In genomic region chr11:27646051-27646818, GRCh38 we compare ENCODE assay signal across 20 cellular contexts. TPM values are rescaled to one million over a fixed set of nuclear protein-coding genes. Genes with fewer than 3 reads are reported as not detected.
DNase-seq lines count a peak whose midpoint lies in the region; ATAC-seq, FAIRE-seq and TF ChIP-seq lines count a peak whose summit lies in the region.
"Had no signal": no experiment of that assay in that cellular context is flagged by ENCODE, and none has a peak within 500 bp of the region (broad histone marks: within the 10 kb centered on the region; RNA-seq: fewer than 3 reads in every experiment).

No MANE protein-coding gene starts in this region.

- peak; percentile 72 to 94 (median 90) for ATAC-seq in heart right ventricle
- peak; percentile 73 to 87 (median 83) for ATAC-seq in psoas muscle
- ATAC-seq in GM18517 (IDR thresholded peaks at IDR 0.05; ENCODE audit: unreplicated experiment): no peak

- H3K27me3 ChIP-seq in mammary epithelial cell (ENCODE audit: insufficient read depth, low read length) (no peaks in the 10 kb centered on the region), heart right ventricle (no peaks in the 10 kb centered on the region), psoas muscle (ENCODE audit: insufficient read depth in 3 of 3, low read length in 2 of 3) (no peaks in the 10 kb centered on the region)

- peak overlapping the region; percentile 55; the same call in 1 of the 2 replicates for H3K27ac Mint-ChIP-seq in HFFc6
- H3K27ac Mint-ChIP-seq: CD8-positive, alpha-beta memory T cell had no signal

- TF ChIP-seq POLR2A in GM12891 (IDR thresholded peaks at IDR 0.05; ENCODE audit: low read depth, low read length): no peak

- no TSS peak for BruUV-seq in mammary epithelial cell (replicated peaks; lab: Mats Ljungman, UMichigan)

- intact Hi-C loops in mammary epithelial cell (cut with micrococcal nuclease) (no loop called here), heart right ventricle (cut with DNase I) (loop anchor here in 2 of 10 donors (5.0 to 10.0 kb wide), 3 partner anchors 51 to 121 kb away; no protein-coding TSS in a partner anchor), psoas muscle (cut with DNase I) (no loop called here)

- H3K79me2 ChIP-seq in mammary epithelial cell (ENCODE audit: insufficient read depth, low read length): no peaks in the 10 kb centered on the region

- peaks cover 5% of the 10 kb centered on the region; the same call in 1 of the 2 replicates for H3K9me3 Mint-ChIP-seq in HFFc6
- H3K9me3 Mint-ChIP-seq: CD8-positive, alpha-beta memory T cell had no signal

- H3K36me3 ChIP-seq in mammary epithelial cell (ENCODE audit: insufficient read depth, low read length) (no peaks in the 10 kb centered on the region), heart right ventricle (no peaks in the 10 kb centered on the region), psoas muscle (ENCODE audit: insufficient read depth in 1 of 2, low read depth in 1 of 2) (no peaks in the 10 kb centered on the region)

- H3K4me3 Mint-ChIP-seq in HFFc6: no peak overlapping the region
- H3K4me3 Mint-ChIP-seq: CD8-positive, alpha-beta memory T cell had no signal

- dilution Hi-C loops in mammary epithelial cell (cut with HindIII; ENCODE audit: low sequenced_read_pairs): no loop called here

- peak overlapping the region; percentile 20 for H3K4me2 ChIP-seq in mammary epithelial cell (ENCODE audit: insufficient read depth, low read depth, low read length)
- H3K4me2 ChIP-seq: PC-9 had no signal

- H3K36me3 Mint-ChIP-seq in HFFc6 (ENCODE audit: low read depth): peaks cover 8% of the 10 kb centered on the region

- TF ChIP-seq CTCF in HFFc6 (IDR thresholded peaks at IDR 0.05) (no peak), mammary epithelial cell (conservative IDR thresholded peaks at IDR 0.05 in 1 of 2, IDR thresholded peaks at IDR 0.05 in 1 of 2; ENCODE audit: extremely low read depth in 1 of 2, insufficient read depth in 1 of 2, low read depth in 1 of 2, low read length in 2 of 2) (no peak), heart right ventricle (IDR thresholded peaks at IDR 0.05) (no peak), psoas muscle (IDR thresholded peaks at IDR 0.05) (no peak)

- no peaks in the 10 kb centered on the region for H4K20me1 ChIP-seq in mammary epithelial cell (ENCODE audit: insufficient read depth, low read length)

- 7% methylated on average over 8 of the region's 9 CpGs for WGBS in mammary epithelial cell (ENCODE audit: low coverage, missing lambda C conversion rate)
- 62 to 67% methylated on average over 9 of the region's 9 CpGs for WGBS in heart right ventricle, 2 donors
- WGBS in psoas muscle, 3 donors: 27 to 37% (median 31%) methylated on average over 9 of the region's 9 CpGs

- in situ Hi-C loops in mammary epithelial cell (cut with MboI; ENCODE audit: low sequenced_read_pairs in 2 of 2): no loop called here

- CTCF ChIA-PET in mammary epithelial cell (lab: Charles Lee; ENCODE audit: low non-redundant PET): interaction anchor here (0.6 kb wide), 1 partner anchor 53 kb away, joined by 5 read pairs; no protein-coding TSS in a partner anchor

- no peak overlapping the region for H3K27ac ChIP-seq in mammary epithelial cell (ENCODE audit: insufficient read depth, low read depth, low read length)
- peak overlapping the region in 6 of 10 donors; percentile 9 to 71 (median 60) for H3K27ac ChIP-seq in heart right ventricle
- H3K27ac ChIP-seq in psoas muscle: peak overlapping the region; percentile 5
- H3K27ac ChIP-seq: HL-60, PC-9 had no signal

- no peaks in the 10 kb centered on the region for H3K9me3 ChIP-seq in mammary epithelial cell (replicated peaks; ENCODE audit: insufficient read depth, low read length)
- no peaks in the 10 kb centered on the region for H3K9me3 ChIP-seq in heart right ventricle
- H3K9me3 ChIP-seq in psoas muscle: no peaks in the 10 kb centered on the region

- H3K4me1 Mint-ChIP-seq in HFFc6 (ENCODE audit: low read depth): peaks cover 36% of the 10 kb centered on the region
- H3K4me1 Mint-ChIP-seq: CD8-positive, alpha-beta memory T cell had no signal

- H3K4me1 ChIP-seq in mammary epithelial cell (ENCODE audit: insufficient read depth, low read length) (peaks cover 7% of the 10 kb centered on the region), heart right ventricle (peaks cover 0 to 19% (median 0%) of the 10 kb centered on the region in 9 donors), psoas muscle (peaks cover 8% of the 10 kb centered on the region)

- H3K9ac ChIP-seq in mammary epithelial cell (ENCODE audit: insufficient read depth, low read length): no peak overlapping the region

- no peak for FAIRE-seq in GM12891 (lab: Jason Lieb, UNC)

- peak overlapping the region; percentile 62 for H2AFZ ChIP-seq in mammary epithelial cell (ENCODE audit: low read depth, low read length)
- H2AFZ ChIP-seq: PC-9 had no signal

- no peak overlapping the region for H3K4me3 ChIP-seq in mammary epithelial cell (replicated peaks in 1 of 3; ENCODE audit: insufficient read depth in 1 of 3, low read depth in 2 of 3, low read length in 3 of 3)
- no peak overlapping the region for H3K4me3 ChIP-seq in heart right ventricle
- peak overlapping the region; percentile 12 for H3K4me3 ChIP-seq in psoas muscle
- H3K4me3 ChIP-seq: PC-9 had no signal

- H3K27me3 Mint-ChIP-seq in HFFc6 (ENCODE audit: insufficient read depth): peaks cover 38% of the 10 kb centered on the region
- H3K27me3 Mint-ChIP-seq: CD8-positive, alpha-beta memory T cell had no signal

- no peak for DNase-seq in HFFc6
- DNase-seq in mammary epithelial cell: peak; percentile 40
- DNase-seq in heart right ventricle: peak; percentile 31 to 62
- peak; percentile 13 to 55 for DNase-seq in psoas muscle
- DNase-seq in stimulated activated CD4-positive, alpha-beta T cell treated with anti-CD3 and anti-CD28 coated beads, Interleukin-4, amount 100 ng/mL, for 24 hours: no peak
- no peak for DNase-seq in GM12891 (ENCODE audit: insufficient read length, low spot score)
- no peak for DNase-seq in T1000 (lab: John Stamatoyannopoulos, UW)
- DNase-seq: CD8-positive, alpha-beta memory T cell; DND-41; GF-D8; GOT3; KBM-7; NCI-H1092; NCI-H1694; NCI-H2107; NCI-H345; NCI-H526 treated with DMSO at 0.1 percent for 48 hours; PC-9 had no signal

TF ChIP-seq in GM12891, 5 proteins besides CTCF, POLR2A, EP300 and RAD21:
- TF ChIP-seq POLR2AphosphoS5 (IDR thresholded peaks at IDR 0.05; ENCODE audit: low read depth, low read length) (no peak), TAF1 (IDR thresholded peaks at IDR 0.05; ENCODE audit: low read depth, low read length) (no peak), POU2F2 (IDR thresholded peaks at IDR 0.05; ENCODE audit: low read depth, low read length) (no peak), PAX5 (IDR thresholded peaks at IDR 0.05; ENCODE audit: insufficient read depth, low read length, severe bottlenecking) (no peak), SPI1 (IDR thresholded peaks at IDR 0.05; ENCODE audit: low read depth, low read length) (no peak)

RNA-seq across cellular contexts. Expression of gene BDNF, which starts 54.0 kb away (rescaled TPM):
- total RNA-seq in HFFc6 (2021; fragmentation: NEBNext Ultra II Directional; extraction: Animal tissue kit (Norgen Biotek cat#: 25700)): 10 to 100 TPM; 62.1 to 92.2 (median 90.0) TPM
- 1 to 10 TPM; 1.4 to 2.5 TPM for total RNA-seq in mammary epithelial cell
- 0.74 TPM for polyA plus RNA-seq in mammary epithelial cell
- polyA minus RNA-seq in mammary epithelial cell: 1.3 TPM
- 10 to 100 TPM in 2 of 10 donors, 1 to 10 TPM in 7, under 1 TPM in 1; 0.67 to 19.1 (median 4.0) TPM for total RNA-seq in heart right ventricle
- polyA plus RNA-seq in heart right ventricle: 1 to 10 TPM in 1 of 2 donors, under 1 TPM in 1; 0.16 to 1.4 TPM
- total RNA-seq in psoas muscle: 1 to 10 TPM in 1 of 4 donors, under 1 TPM in 3; 0.04 to 3.4 (median 0.13) TPM
- under 1 TPM in 2 of 3 donors, not detected in 1; 0.01 to 0.83 TPM for polyA plus RNA-seq in psoas muscle
- 0.04 TPM for polyA plus RNA-seq in GM12891 (2012; ENCODE audit: low read depth, missing spikeins)
- total RNA-seq: CD8-positive, alpha-beta memory T cell had no signal
- polyA plus RNA-seq: CD8-positive, alpha-beta memory T cell had no signal

Comparison
In these comparisons a context has a peak if more than half of its experiments do, and no peak if none do; other contexts are left out.
1. DNase-seq: peak in mammary epithelial cell (single experiment), heart right ventricle (2 of 2) and psoas muscle (2 of 2); none in HFFc6 (single experiment), stimulated activated CD4-positive, alpha-beta T cell treated with anti-CD3 and anti-CD28 coated beads, Interleukin-4, amount 100 ng/mL, for 24 hours (single experiment), GM12891 (single experiment) and T1000 (single experiment).